ENCODE assay signal across 15 cellular contexts in genomic region chr2:223185638-223186037, GRCh38.
DNase-seq lines count a peak whose midpoint lies in the region; ATAC-seq and TF ChIP-seq lines count a peak whose summit lies in the region.
"Had no signal": no experiment of that assay in that cellular context is flagged by ENCODE, and none has a peak within 500 bp of the region (broad histone marks: within the 10 kb centered on the region; RNA-seq: fewer than 3 reads in every experiment).

No MANE protein-coding gene starts in this region.

- no peak for ATAC-seq in HG03378 (IDR thresholded peaks at IDR 0.05; ENCODE audit: unreplicated experiment)
- ATAC-seq: CD8-positive, alpha-beta T cell had no signal

- no peak overlapping the region for H3K4me3 ChIP-seq in epithelial cell of esophagus (ENCODE audit: low read length)
- H3K4me3 ChIP-seq: BLaER1 treated with 17β-estradiol and CSF1 and Interleukin-3, amounts not matched to agents 10 nM and 100 nM had no signal

- DNase-seq in NCI-H748 treated with DMSO at 0.1 percent for 48 hours (lab: John Stamatoyannopoulos, UW) (peak; percentile 13), NCI-H748 (lab: John Stamatoyannopoulos, UW; ENCODE audit: unreplicated experiment) (no peak), NCI-H146 treated with DMSO at 0.1 percent for 48 hours (lab: John Stamatoyannopoulos, UW; ENCODE audit: unreplicated experiment) (peak; percentile 43), epithelial cell of esophagus (ENCODE audit: low read depth) (peak; percentile 48), mesenteric fat pad (ENCODE audit: low spot score) (no peak), AG08396 (ENCODE audit: low spot score) (no peak)
- DNase-seq: 8988T; Calu3; CD8-positive, alpha-beta T cell; DND-41; HCEC 1CT; HFFc6; IMR-90 had no signal

- TF ChIP-seq CTCF in epithelial cell of esophagus (IDR thresholded peaks at IDR 0.05; ENCODE audit: insufficient read depth, low read depth, low read length, missing control alignments), result no peak

Comparison
In these comparisons a context has a peak if more than half of its experiments do, and no peak if none do; other contexts are left out.
1. DNase-seq: peak in NCI-H748 treated with DMSO at 0.1 percent for 48 hours (single experiment), NCI-H146 treated with DMSO at 0.1 percent for 48 hours (single experiment) and epithelial cell of esophagus (single experiment); none in NCI-H748 (single experiment), mesenteric fat pad (single experiment) and AG08396 (single experiment).